14 cellular contexts compared by ENCODE assay signal in the genomic region with DNA sequence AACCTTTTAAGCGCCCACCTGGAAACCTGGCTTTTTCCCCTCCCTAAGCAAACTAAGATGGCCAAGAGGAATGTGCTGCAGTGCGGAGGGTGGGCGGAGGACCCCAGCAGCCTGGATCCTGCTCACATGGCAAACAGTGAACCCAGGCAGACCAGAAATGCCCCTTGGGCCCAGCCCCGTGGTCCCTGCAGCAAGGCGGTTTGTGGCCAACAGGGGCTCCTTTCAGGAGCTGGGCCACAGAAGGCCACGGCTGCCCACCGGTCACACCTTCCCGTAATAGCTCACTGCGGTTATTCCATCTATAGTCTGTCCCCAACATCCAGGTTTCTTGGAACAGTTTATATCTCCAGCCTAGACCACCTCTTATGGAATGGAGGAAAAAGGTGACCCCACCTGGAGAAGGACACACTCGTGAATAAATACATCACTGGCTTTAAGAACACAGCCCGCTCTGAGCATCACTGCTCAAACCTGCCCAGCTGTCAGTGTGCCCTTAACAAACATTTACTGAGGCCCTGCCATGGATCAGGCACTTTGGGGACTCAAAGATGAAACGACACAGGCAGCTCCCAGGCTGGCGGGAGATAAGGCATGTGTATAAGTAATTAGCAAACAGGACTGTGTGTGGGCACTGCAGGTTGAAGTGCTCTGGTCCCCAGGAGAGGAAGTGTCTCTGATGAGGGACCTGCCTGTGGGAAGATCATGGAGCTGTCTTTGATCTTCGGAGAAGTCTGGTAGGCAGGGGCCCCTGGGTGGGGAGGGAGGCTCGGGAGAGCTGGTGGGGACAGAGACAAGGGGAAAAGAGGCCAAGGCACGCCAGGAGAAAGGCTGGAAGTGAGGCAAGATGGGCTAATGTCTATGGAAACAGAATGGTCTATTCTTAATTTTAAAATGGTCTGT. TPM values are rescaled to one million over a fixed set of nuclear protein-coding genes. Genes with fewer than 3 reads are reported as not detected.
DNase-seq lines count a peak whose midpoint lies in the region; ATAC-seq and TF ChIP-seq lines count a peak whose summit lies in the region.
"Had no signal": no experiment of that assay in that cellular context is flagged by ENCODE, and none has a peak within 500 bp of the region (broad histone marks: within the 10 kb centered on the region; RNA-seq: fewer than 3 reads in every experiment).

No MANE protein-coding gene starts in this region.

- H3K4me1 ChIP-seq in lung (ENCODE audit: control insufficient read depth in 2 of 2, insufficient read depth in 2 of 2, low read length in 2 of 2) (peaks cover 0 to 2% of the 10 kb centered on the region in 2 donors), psoas muscle (peaks cover 2% of the 10 kb centered on the region)

- 72 to 74% methylated on average over 16 of the region's 16 CpGs for WGBS in lung, 2 donors
- WGBS in psoas muscle, 3 donors = 79 to 89% (median 80%) methylated on average over 16 of the region's 16 CpGs

- intact Hi-C loops in activated B cell treated with CpG ODN at 0.5 μM for 24 hours (cut with micrococcal nuclease) (loop anchor here (1.0 kb wide), 1 partner anchor 8 kb away; no protein-coding TSS in a partner anchor), sciatic nerve (cut with DNase I) (no loop called here), psoas muscle (cut with DNase I) (no loop called here)

- CTCF ChIA-PET in activated B cell treated with CpG ODN at 0.5 μM for 24 hours (lab: Charles Lee) = interaction anchor here (1.5 kb wide), 1 partner anchor 16 kb away, joined by 5 read pairs; the partner anchor contains the start of gene ATP5F1E

- H3K36me3 Mint-ChIP-seq in stimulated activated naive CD8-positive, alpha-beta T cell treated with anti-CD3 and anti-CD28 coated beads, Interleukin-15, Interleukin-2, amounts not matched to agents 100 ng/mL and 50 ng/mL, for 24 hours (ENCODE audit: low read depth) = no peaks in the 10 kb centered on the region
- peaks cover 3% of the 10 kb centered on the region for H3K36me3 Mint-ChIP-seq in activated B cell treated with CpG ODN at 0.5 μM for 24 hours (ENCODE audit: low read depth)

- H3K4me3 ChIP-seq in lung (no peak overlapping the region), psoas muscle (no peak overlapping the region)

- peaks cover 48% of the 10 kb centered on the region for H3K4me1 Mint-ChIP-seq in stimulated activated naive CD8-positive, alpha-beta T cell treated with anti-CD3 and anti-CD28 coated beads, Interleukin-15, Interleukin-2, amounts not matched to agents 100 ng/mL and 50 ng/mL, for 24 hours (ENCODE audit: low read depth)
- H3K4me1 Mint-ChIP-seq in activated B cell treated with CpG ODN at 0.5 μM for 24 hours = peaks cover 40% of the 10 kb centered on the region

- ATAC-seq in stimulated activated naive CD8-positive, alpha-beta T cell treated with anti-CD3 and anti-CD28 coated beads, Interleukin-15, Interleukin-2, amounts not matched to agents 100 U/mL and 50 U/mL, for 24 hours = no peak
- ATAC-seq in activated B cell treated with CpG ODN at 0.5 μM for 24 hours (ENCODE audit: low read depth) (peak; percentile 26), lung (ENCODE audit: insufficient read depth, low FRiP score) (no peak), HG02642 (IDR thresholded peaks at IDR 0.05; ENCODE audit: poor library complexity, unreplicated experiment) (no peak), sciatic nerve (no peak), psoas muscle (no peak), GM18520 (IDR thresholded peaks at IDR 0.05; ENCODE audit: unreplicated experiment) (no peak)

- H3K27ac Mint-ChIP-seq in stimulated activated naive CD8-positive, alpha-beta T cell treated with anti-CD3 and anti-CD28 coated beads, Interleukin-15, Interleukin-2, amounts not matched to agents 100 ng/mL and 50 ng/mL, for 24 hours = peak overlapping the region; percentile 72
- peak overlapping the region; percentile 87 for H3K27ac Mint-ChIP-seq in activated B cell treated with CpG ODN at 0.5 μM for 24 hours

- no peaks in the 10 kb centered on the region for H3K27me3 Mint-ChIP-seq in stimulated activated naive CD8-positive, alpha-beta T cell treated with anti-CD3 and anti-CD28 coated beads, Interleukin-15, Interleukin-2, amounts not matched to agents 100 ng/mL and 50 ng/mL, for 24 hours
- no peaks in the 10 kb centered on the region for H3K27me3 Mint-ChIP-seq in activated B cell treated with CpG ODN at 0.5 μM for 24 hours

- POLR2A ChIA-PET in activated B cell treated with CpG ODN at 0.5 μM for 24 hours (lab: Charles Lee) = interaction anchor here (1.0 to 5.7 kb wide), 4 partner anchors 8 to 126 kb away, joined by 3 to 51 read pairs (median 20); partner anchors contain the start of gene ATP5F1E

- no peaks in the 10 kb centered on the region for H3K9me3 ChIP-seq in lung (ENCODE audit: control insufficient read depth in 2 of 2, insufficient read depth in 1 of 2, low read length in 1 of 2)
- no peaks in the 10 kb centered on the region for H3K9me3 ChIP-seq in psoas muscle

- no peak for DNase-seq in stimulated activated naive CD8-positive, alpha-beta T cell treated with anti-CD3 and anti-CD28 coated beads, Interleukin-15, Interleukin-2, amounts not matched to agents 100 U/mL and 50 U/mL, for 24 hours
- DNase-seq in activated B cell treated with CpG ODN at 0.5 μM for 24 hours = no peak
- DNase-seq in lung (ENCODE audit: low spot score) = peak; percentile 21
- no peak for DNase-seq in sciatic nerve (ENCODE audit: low spot score)
- no peak for DNase-seq in psoas muscle
- DNase-seq: NCI-H1092 treated with DMSO at 0.1 percent for 48 hours, NCI-H226 had no signal

- H3K4me3 Mint-ChIP-seq in stimulated activated naive CD8-positive, alpha-beta T cell treated with anti-CD3 and anti-CD28 coated beads, Interleukin-15, Interleukin-2, amounts not matched to agents 100 ng/mL and 50 ng/mL, for 24 hours = peak overlapping the region; percentile 32
- H3K4me3 Mint-ChIP-seq in activated B cell treated with CpG ODN at 0.5 μM for 24 hours = peak overlapping the region; percentile 72

- no peak for TF ChIP-seq CTCF in activated B cell treated with CpG ODN at 0.5 μM for 24 hours (IDR thresholded peaks at IDR 0.05)
- no peak for TF ChIP-seq CTCF in lung (IDR thresholded peaks at IDR 0.05; ENCODE audit: control extremely low read depth, extremely low read depth)
- TF ChIP-seq CTCF in psoas muscle (IDR thresholded peaks at IDR 0.05) = no peak

- H3K27me3 ChIP-seq in lung (ENCODE audit: control insufficient read depth, insufficient read depth) (no peaks in the 10 kb centered on the region), psoas muscle (ENCODE audit: insufficient read depth in 3 of 3, low read length in 2 of 3) (no peaks in the 10 kb centered on the region)

- H3K27ac ChIP-seq in lung (ENCODE audit: low read depth in 1 of 2, low read length in 1 of 2) (no peak overlapping the region), psoas muscle (no peak overlapping the region)
- H3K27ac ChIP-seq: C4-2B had no signal

- H3K36me3 ChIP-seq in lung (ENCODE audit: control insufficient read depth in 2 of 2, insufficient read depth in 2 of 2, low read length in 2 of 2) (no peaks in the 10 kb centered on the region), psoas muscle (ENCODE audit: insufficient read depth in 1 of 2, low read depth in 1 of 2) (no peaks in the 10 kb centered on the region)

- H3K9me3 Mint-ChIP-seq in stimulated activated naive CD8-positive, alpha-beta T cell treated with anti-CD3 and anti-CD28 coated beads, Interleukin-15, Interleukin-2, amounts not matched to agents 100 ng/mL and 50 ng/mL, for 24 hours = no peaks in the 10 kb centered on the region
- H3K9me3 Mint-ChIP-seq in activated B cell treated with CpG ODN at 0.5 μM for 24 hours = no peaks in the 10 kb centered on the region

RNA-seq across cellular contexts. Expression of gene TUBB1, which starts 3.2 kb away (rescaled TPM):
- total RNA-seq in activated B cell treated with CpG ODN at 0.5 μM for 24 hours = 0.05 and 0.09 TPM in 2 replicates
- total RNA-seq in lung = 1 to 10 TPM in 1 of 2 donors, under 1 TPM in 1; 0.64 to 6.6 TPM
- 1 to 10 TPM in 1 of 2 donors, under 1 TPM in 1; 0.87 to 6.8 TPM for polyA plus RNA-seq in lung
- 1.0 TPM for total RNA-seq in sciatic nerve
- total RNA-seq in psoas muscle = under 1 TPM; 0.08 to 0.32 (median 0.19) TPM
- under 1 TPM in 2 of 3 donors, not detected in 1; 0.03 to 0.05 TPM for polyA plus RNA-seq in psoas muscle
- total RNA-seq: glomerular endothelial cell; kidney epithelial cell; T-helper 1 cell treated with Interleukin-12 subunit alpha and Interleukin-12 subunit beta and Interleukin-4 antibody, amounts not matched to agents 30 ng/mL and 1 ng/mL, for 36 hours had no signal

RNA-seq across cellular contexts. Expression of gene CTSZ, which starts 9.0 kb away (rescaled TPM):
- 262 and 278 TPM in 2 replicates for total RNA-seq in activated B cell treated with CpG ODN at 0.5 μM for 24 hours
- 100 to 1,000 TPM; 105 to 393 TPM for total RNA-seq in lung
- polyA plus RNA-seq in lung = 100 to 1,000 TPM; 189 to 558 TPM
- total RNA-seq in sciatic nerve = 151 TPM
- total RNA-seq in psoas muscle = 10 to 100 TPM; 41.2 to 50.5 (median 45.0) TPM
- 10 to 100 TPM; 38.2 to 47.3 (median 41.0) TPM for polyA plus RNA-seq in psoas muscle

RNA-seq across cellular contexts. Expression of gene ATP5F1E, which starts 16.1 kb away (rescaled TPM):
- total RNA-seq in activated B cell treated with CpG ODN at 0.5 μM for 24 hours (84.0 and 86.1 TPM in 2 replicates), lung (10 to 100 TPM; 18.4 to 74.3 TPM), sciatic nerve (38.4 TPM), psoas muscle (10 to 100 TPM; 72.1 to 88.5 (median 87.1) TPM)
- polyA plus RNA-seq in lung (10 to 100 TPM; 53.9 to 88.8 TPM), psoas muscle (10 to 100 TPM; 57.1 to 65.4 (median 63.6) TPM)

RNA-seq across cellular contexts. Expression of gene PRELID3B, which starts 26.5 kb away (rescaled TPM):
- total RNA-seq in activated B cell treated with CpG ODN at 0.5 μM for 24 hours = 54.2 and 58.4 TPM in 2 replicates
- total RNA-seq in lung = 10 to 100 TPM; 48.7 to 61.1 TPM
- polyA plus RNA-seq in lung = 10 to 100 TPM; 19.9 to 33.7 TPM
- 30.5 TPM for total RNA-seq in sciatic nerve
- 10 to 100 TPM; 33.7 to 57.5 (median 34.2) TPM for total RNA-seq in psoas muscle
- 10 to 100 TPM; 23.2 to 61.2 (median 42.9) TPM for polyA plus RNA-seq in psoas muscle

RNA-seq across cellular contexts. Expression of gene NELFCD, which starts 35.0 kb away (rescaled TPM):
- 97.2 and 107 TPM in 2 replicates for total RNA-seq in activated B cell treated with CpG ODN at 0.5 μM for 24 hours
- 10 to 100 TPM; 46.4 to 93.9 TPM for total RNA-seq in lung
- 10 to 100 TPM; 31.5 to 38.3 TPM for polyA plus RNA-seq in lung
- 50.7 TPM for total RNA-seq in sciatic nerve
- total RNA-seq in psoas muscle = 10 to 100 TPM; 32.8 to 43.6 (median 34.2) TPM
- polyA plus RNA-seq in psoas muscle = 10 to 100 TPM; 24.1 to 41.1 (median 38.8) TPM
